6 cellular contexts compared by ENCODE assay signal in genomic region chr6:151666526-151666925, GRCh38.
"Had no signal": no experiment of that assay in that cellular context is flagged by ENCODE, and none has a peak within 500 bp of the region (broad histone marks: within the 10 kb centered on the region; RNA-seq: fewer than 3 reads in every experiment).

No MANE protein-coding gene starts in this region.

- DNase-seq: IMR-90, KBM-7, KG1 had no signal

- H3K27ac ChIP-seq: HL-60 had no signal

- ATAC-seq: K562 had no signal

- H3K4me3 ChIP-seq: K562 had no signal

- FAIRE-seq: HTR-8/SVneo, K562 had no signal
